In genomic region chr11:47348859-47349258, GRCh38 we compare ENCODE assay signal across 8 cellular contexts. TPM values are rescaled to one million over a fixed set of nuclear protein-coding genes. Genes with fewer than 3 reads are reported as not detected.
A peak's percentile ranks its signal among the peaks of the same experiment; 100 is the strongest.
DNase-seq lines count a peak whose midpoint lies in the region; ATAC-seq and TF ChIP-seq lines count a peak whose summit lies in the region.

No MANE protein-coding gene starts in this region.

- H3K27ac ChIP-seq in spleen: no peak overlapping the region
- no peak overlapping the region for H3K27ac ChIP-seq in esophagus muscularis mucosa (replicated peaks in 1 of 4)

- TF ChIP-seq CTCF in AG09309 (IDR thresholded peaks at IDR 0.05; ENCODE audit: control insufficient read depth, insufficient read depth, low read depth, low read length, missing control alignments) (peak; percentile 7), GM12872 (IDR thresholded peaks at IDR 0.05; ENCODE audit: insufficient read depth, low read depth, low read length) (peak; percentile 42; the same call in 2 of the 3 replicates), spleen (IDR thresholded peaks at IDR 0.05 in 8 of 11, conservative IDR thresholded peaks at IDR 0.05 in 3 of 11) (peak in 2 of 11 experiments; percentile 11 to 15), esophagus muscularis mucosa (IDR thresholded peaks at IDR 0.05) (no peak)

- ATAC-seq in GM19324 (IDR thresholded peaks at IDR 0.05; ENCODE audit: low FRiP score, unreplicated experiment): no peak
- no peak for ATAC-seq in GM18861 (IDR thresholded peaks at IDR 0.05; ENCODE audit: unreplicated experiment)

- 48 to 75% (median 62%) methylated on average over 6 to 8 of the region's 8 CpGs for WGBS in spleen, 5 donors
- WGBS in esophagus muscularis mucosa: 72% methylated on average over 6 of the region's 8 CpGs

- H3K4me3 ChIP-seq in AG09309 (ENCODE audit: control insufficient read depth, low read depth, low read length) (no peak overlapping the region), spleen (no peak overlapping the region), esophagus muscularis mucosa (no peak overlapping the region)

- H3K27me3 ChIP-seq in spleen (replicated peaks in 1 of 7) (peaks cover 0 to 18% (median 0%) of the 10 kb centered on the region in 7 donors), esophagus muscularis mucosa (no peaks in the 10 kb centered on the region)

- H3K4me1 ChIP-seq in spleen: peaks cover 0 to 23% (median 9%) of the 10 kb centered on the region in 6 donors
- peaks cover 0 to 4% (median 0%) of the 10 kb centered on the region in 4 donors for H3K4me1 ChIP-seq in esophagus muscularis mucosa

- H3K9me3 ChIP-seq in spleen: no peaks in the 10 kb centered on the region
- no peaks in the 10 kb centered on the region for H3K9me3 ChIP-seq in esophagus muscularis mucosa

- no peak for TF ChIP-seq POLR2A in spleen (IDR thresholded peaks at IDR 0.05)
- no peak for TF ChIP-seq POLR2A in esophagus muscularis mucosa (IDR thresholded peaks at IDR 0.05; ENCODE audit: low read depth)

- H3K36me3 ChIP-seq in spleen (peaks cover 0 to 42% (median 0%) of the 10 kb centered on the region in 6 donors), esophagus muscularis mucosa (peaks cover 0 to 71% (median 0%) of the 10 kb centered on the region in 4 donors)

- intact Hi-C loops in spleen (cut with DNase I; ENCODE audit: low total_unique reads) (no loop called here), esophagus muscularis mucosa (cut with DNase I) (no loop called here)

- DNase-seq in AG09309 (ENCODE audit: low read depth) (no peak), NCI-H69 (lab: John Stamatoyannopoulos, UW) (peak; percentile 54), dermis blood vessel endothelial cell (peak; percentile 47), spleen (no peak), esophagus muscularis mucosa (ENCODE audit: extremely low spot score) (no peak)

- TF ChIP-seq EP300 in esophagus muscularis mucosa (IDR thresholded peaks at IDR 0.05): no peak

RNA-seq across cellular contexts. Expression of gene MYBPC3, which starts 3.6 kb away (rescaled TPM):
- not detected in 2 replicates for total RNA-seq in dermis blood vessel endothelial cell
- 1 to 10 TPM in 5 of 7 donors, under 1 TPM in 2; 0.91 to 4.7 (median 1.5) TPM for total RNA-seq in spleen
- 1 to 10 TPM in 2 of 3 donors, under 1 TPM in 1; 0.49 to 2.2 (median 1.4) TPM for polyA plus RNA-seq in spleen
- total RNA-seq in esophagus muscularis mucosa: under 1 TPM in 2 of 4 donors, not detected in 2; 0.06 to 0.17 TPM

RNA-seq across cellular contexts. Expression of gene SPI1, which starts 29.5 kb away (rescaled TPM):
- not detected in 2 replicates for total RNA-seq in dermis blood vessel endothelial cell
- total RNA-seq in spleen: 100 to 1,000 TPM in 6 of 7 donors, 10 to 100 TPM in 1; 95.7 to 366 (median 198) TPM
- polyA plus RNA-seq in spleen: 100 to 1,000 TPM in 1 of 3 donors, 10 to 100 TPM in 2; 84.2 to 128 (median 91.8) TPM
- 10 to 100 TPM; 17.6 to 34.6 (median 20.5) TPM for total RNA-seq in esophagus muscularis mucosa

RNA-seq across cellular contexts. Expression of gene SLC39A13, which starts 59.5 kb away (rescaled TPM):
- total RNA-seq in dermis blood vessel endothelial cell (72.8 and 78.0 TPM in 2 replicates), spleen (10 to 100 TPM; 26.3 to 48.4 (median 43.2) TPM), esophagus muscularis mucosa (100 to 1,000 TPM in 2 of 4 donors, 10 to 100 TPM in 2; 91.9 to 251 (median 129) TPM)
- 10 to 100 TPM; 21.7 to 40.2 (median 26.0) TPM for polyA plus RNA-seq in spleen

Comparison
In these comparisons a context has a peak if more than half of its experiments do, and no peak if none do; other contexts are left out.
1. DNase-seq: peak in NCI-H69 (single experiment) and dermis blood vessel endothelial cell (single experiment); none in AG09309 (single experiment), spleen (single experiment) and esophagus muscularis mucosa (single experiment).
2. CTCF ChIP-seq: peak in AG09309 (single experiment) and GM12872 (single experiment); none in esophagus muscularis mucosa (0 of 3).
3. RNA of gene SPI1, which starts 29.5 kb away (total RNA-seq): 95.7 to 366 TPM in spleen and 17.6 to 34.6 TPM in esophagus muscularis mucosa; not detected in dermis blood vessel endothelial cell; every median in the first group is over 10 times any median in the second.